1 cellular context compared by ENCODE assay signal in genomic region chr4:98661356-98662054, GRCh38.
A peak's percentile ranks its signal among the peaks of the same experiment; 100 is the strongest.
TF ChIP-seq lines count a peak whose summit lies in the region.

No MANE protein-coding gene starts in this region.

TF ChIP-seq in HCT116, 20 proteins besides CTCF, POLR2A, EP300 and RAD21:
- no peak for TF ChIP-seq EZH2 (IDR thresholded peaks at IDR 0.05)
- peak; percentile 40 for TF ChIP-seq TCF7L2 (IDR thresholded peaks at IDR 0.05; ENCODE audit: borderline replicate concordance, extremely low read depth, insufficient read depth, insufficient read length)
- TF ChIP-seq SRF (IDR thresholded peaks at IDR 0.05; ENCODE audit: low read depth) = no peak
- no peak for TF ChIP-seq FOSL1 (IDR thresholded peaks at IDR 0.05; ENCODE audit: low read depth)
- no peak for TF ChIP-seq ATF3 (IDR thresholded peaks at IDR 0.05)
- TF ChIP-seq JUND (IDR thresholded peaks at IDR 0.05) = no peak
- TF ChIP-seq POLR2AphosphoS5 (IDR thresholded peaks at IDR 0.05; ENCODE audit: low read depth, low read length) = 0 out of 2 replicates have a peak, but pooled peaks have one; percentile 37
- no peak for TF ChIP-seq SP1 (IDR thresholded peaks at IDR 0.05; ENCODE audit: low read depth)
- TF ChIP-seq ZNF274 (IDR thresholded peaks at IDR 0.05; ENCODE audit: low read depth, low read length) = no peak
- TF ChIP-seq CEBPB (IDR thresholded peaks at IDR 0.05; ENCODE audit: low read depth) = no peak
- TF ChIP-seq CBX3 (IDR thresholded peaks at IDR 0.05; ENCODE audit: low read depth) = no peak
- TF ChIP-seq ZFX (IDR thresholded peaks at IDR 0.05) = no peak
- no peak for TF ChIP-seq EZH2phosphoT487 (IDR thresholded peaks at IDR 0.05; ENCODE audit: borderline replicate concordance)
